1 cellular context compared by ENCODE assay signal in genomic region chr1:43225168-43225567, GRCh38.
TF ChIP-seq lines count a peak whose summit lies in the region.

No MANE protein-coding gene starts in this region.

TF ChIP-seq in endothelial cell of umbilical vein, 7 proteins besides CTCF, POLR2A, EP300 and RAD21:
- TF ChIP-seq POLR2AphosphoS5 (IDR thresholded peaks at IDR 0.05; ENCODE audit: insufficient read depth, low read depth, low read length) (no peak), GATA2 (IDR thresholded peaks at IDR 0.05; ENCODE audit: insufficient read depth, insufficient read length, low read depth, low read length) (no peak), JUN (IDR thresholded peaks at IDR 0.05; ENCODE audit: borderline replicate concordance, insufficient read depth, insufficient read length, low read depth) (no peak), MAX (IDR thresholded peaks at IDR 0.05; ENCODE audit: insufficient read depth, insufficient read length) (no peak), FOS (IDR thresholded peaks at IDR 0.05; ENCODE audit: borderline replicate concordance, insufficient read depth, low read length) (no peak), EZH2 (IDR thresholded peaks at IDR 0.05; ENCODE audit: borderline replicate concordance, low read depth, low read length, severe bottlenecking) (no peak)
